In genomic region chr4:81136161-81136910, GRCh38 we compare ENCODE assay signal across 16 cellular contexts.
DNase-seq lines count a peak whose midpoint lies in the region; ATAC-seq and TF ChIP-seq lines count a peak whose summit lies in the region.
"Had no signal": no experiment of that assay in that cellular context is flagged by ENCODE, and none has a peak within 500 bp of the region (broad histone marks: within the 10 kb centered on the region; RNA-seq: fewer than 3 reads in every experiment).

No MANE protein-coding gene starts in this region.

- H3K4me3 ChIP-seq in AG04450 (ENCODE audit: low read depth, low read length) (no peak overlapping the region), ascending aorta (no peak overlapping the region)
- H3K4me3 ChIP-seq: dorsolateral prefrontal cortex, prostate gland, upper lobe of right lung had no signal

- POLR2A ChIA-PET in AG04450 (lab: Yijun Ruan, JAX): no interaction called here

- ATAC-seq in HG03108 (IDR thresholded peaks at IDR 0.05; ENCODE audit: unreplicated experiment) (no peak), GM18858 (IDR thresholded peaks at IDR 0.05; ENCODE audit: unreplicated experiment) (no peak)
- ATAC-seq: activated CD4-positive, CD25-positive, alpha-beta regulatory T cell treated with anti-CD3 and anti-CD28 coated beads, Interleukin-2, amount 50 U/mL, for 24 hours; upper lobe of right lung had no signal

- DNase-seq in AG04450 (ENCODE audit: low read depth, low spot score) (peak; percentile 81), HCEC 1CT (peak; percentile 76), ascending aorta (ENCODE audit: low spot score in 2 of 2) (peak in 1 of 2 donors; percentile 74), iris pigment epithelial cell (ENCODE audit: low read depth) (peak; percentile 97), posterior cingulate gyrus (no peak)
- DNase-seq in activated CD4-positive, CD25-positive, alpha-beta regulatory T cell (lab: John Stamatoyannopoulos, UW): no peak
- DNase-seq: activated CD8-positive, alpha-beta memory T cell treated with anti-CD3 and anti-CD28 coated beads, Interleukin-2, amount 50 U/mL, for 48 hours; dorsolateral prefrontal cortex; islet precursor cell; T-helper 1 cell; upper lobe of right lung had no signal

- no peaks in the 10 kb centered on the region for H3K27me3 ChIP-seq in AG04450 (ENCODE audit: control insufficient read depth, insufficient read depth, low read length)
- no peaks in the 10 kb centered on the region for H3K27me3 ChIP-seq in ascending aorta
- H3K27me3 ChIP-seq: dorsolateral prefrontal cortex, upper lobe of right lung had no signal

- intact Hi-C loops in ascending aorta (cut with DNase I) (no loop called here), posterior cingulate gyrus (cut with DNase I) (no loop called here)

- H3K4me1 ChIP-seq in ascending aorta: no peaks in the 10 kb centered on the region
- H3K4me1 ChIP-seq: prostate gland, upper lobe of right lung had no signal

- CTCF ChIA-PET in AG04450 (lab: Charles Lee): no interaction called here

- H3K27ac ChIP-seq in AG04450 (ENCODE audit: low read depth, low read length): peak overlapping the region; percentile 90
- peak overlapping the region; percentile 40 to 58 for H3K27ac ChIP-seq in ascending aorta
- H3K27ac ChIP-seq: dorsolateral prefrontal cortex, HL-60, prostate gland, upper lobe of right lung had no signal

- H3K9me3 ChIP-seq in AG04450 (ENCODE audit: control insufficient read depth, insufficient read depth, low read length) (no peaks in the 10 kb centered on the region), ascending aorta (no peaks in the 10 kb centered on the region)
- H3K9me3 ChIP-seq: prostate gland, upper lobe of right lung had no signal

- TF ChIP-seq CTCF in AG04450 (IDR thresholded peaks at IDR 0.05; ENCODE audit: low read depth, low read length) (no peak), ascending aorta (IDR thresholded peaks at IDR 0.05) (no peak)

- H3K36me3 ChIP-seq in ascending aorta: no peaks in the 10 kb centered on the region
- H3K36me3 ChIP-seq: prostate gland, upper lobe of right lung had no signal

Comparison
In these comparisons a context has a peak if more than half of its experiments do, and no peak if none do; other contexts are left out.
1. DNase-seq: peak in AG04450 (single experiment), HCEC 1CT (single experiment) and iris pigment epithelial cell (single experiment); none in posterior cingulate gyrus (0 of 10) and activated CD4-positive, CD25-positive, alpha-beta regulatory T cell (0 of 4).